8 cellular contexts compared by ENCODE assay signal in the genomic region with DNA sequence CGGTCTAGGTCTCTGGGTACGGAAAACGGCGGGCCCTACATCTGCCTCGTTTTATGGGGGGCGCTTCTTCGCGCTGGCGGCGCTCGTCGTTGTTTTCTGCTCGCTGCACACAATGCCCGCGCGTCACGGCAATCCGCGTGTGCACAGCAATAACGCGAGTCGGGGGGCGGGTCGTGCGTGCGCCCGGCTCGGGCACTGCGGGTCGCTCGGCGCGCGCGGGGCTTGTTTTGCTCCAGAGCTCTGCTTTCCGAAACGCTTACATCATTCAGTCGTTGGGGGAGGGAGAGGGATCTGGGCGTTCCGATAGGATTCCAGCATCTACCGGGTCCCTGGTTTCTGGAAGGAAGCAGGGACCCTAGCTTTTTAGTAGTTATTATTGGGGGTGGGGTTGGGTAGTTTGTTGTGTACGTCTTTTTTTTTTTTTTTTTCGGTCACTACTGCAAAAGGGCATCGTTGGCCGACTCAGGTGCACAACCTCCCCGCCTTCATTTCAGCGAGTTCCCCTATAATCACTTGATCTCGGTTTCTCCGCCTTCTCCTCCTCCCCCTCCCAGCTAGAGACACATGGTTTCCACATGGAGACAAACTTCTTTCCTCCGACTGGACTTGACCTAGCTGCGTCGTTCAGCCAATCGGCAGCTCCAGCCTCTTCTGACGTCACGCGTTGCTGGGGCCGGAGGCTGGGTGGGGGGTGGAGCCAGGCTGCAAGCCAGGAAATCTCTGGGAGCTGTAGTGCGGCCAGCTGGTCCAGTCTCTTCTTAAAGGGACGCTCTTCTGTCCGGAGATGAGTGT. TPM values are rescaled to one million over a fixed set of nuclear protein-coding genes. Genes with fewer than 3 reads are reported as not detected.
A peak's percentile ranks its signal among the peaks of the same experiment; 100 is the strongest.
DNase-seq lines count a peak whose midpoint lies in the region; ATAC-seq lines count a peak whose summit lies in the region.

No MANE protein-coding gene starts in this region.

- H3K36me3 Mint-ChIP-seq in activated CD4-positive, alpha-beta T cell treated with anti-CD3 and anti-CD28 coated beads, Interleukin-2, amount 10 ng/mL, durations not matched to agents 7 days and 5 days (ENCODE audit: low read depth): peaks cover 8% of the 10 kb centered on the region

- H3K9ac ChIP-seq in BLaER1: peak overlapping the region; percentile 90

- no peaks in the 10 kb centered on the region for H3K9me3 ChIP-seq in BLaER1

- POLR2A ChIA-PET in activated CD4-positive, alpha-beta T cell treated with anti-CD3 and anti-CD28 coated beads, Interleukin-2, amount 10 ng/mL, durations not matched to agents 7 days and 5 days (lab: Charles Lee): interaction anchor here (0.6 kb wide), 1 partner anchor 59 kb away, joined by 3 read pairs; no protein-coding TSS in a partner anchor

- H3K27me3 ChIP-seq in BLaER1 (no peaks in the 10 kb centered on the region), layer of hippocampus (ENCODE audit: control insufficient read depth, insufficient read depth, low read length) (no peaks in the 10 kb centered on the region)

- ATAC-seq in GM19395 (IDR thresholded peaks at IDR 0.05; ENCODE audit: unreplicated experiment) (peak; percentile 71), HG03521 (IDR thresholded peaks at IDR 0.05; ENCODE audit: unreplicated experiment) (peak; percentile 71)

- peak; percentile 95 for DNase-seq in NCI-H69 (lab: John Stamatoyannopoulos, UW)
- DNase-seq in activated CD4-positive, alpha-beta T cell treated with anti-CD3 and anti-CD28 coated beads, Interleukin-2, amount 10 ng/mL, durations not matched to agents 7 days and 5 days: peak; percentile 93
- DNase-seq in cortex of kidney (lab: John Stamatoyannopoulos, UW): peak; percentile 80
- DNase-seq in stimulated activated CD4-positive, alpha-beta T cell treated with anti-CD3 and anti-CD28 coated beads, Interleukin-1b, Interleukin-23, amount 100 ng/mL, for 1 hour (ENCODE audit: low read depth in 2 of 2): peak; percentile 72 to 84

- H3K27ac Mint-ChIP-seq in activated CD4-positive, alpha-beta T cell treated with anti-CD3 and anti-CD28 coated beads, Interleukin-2, amount 10 ng/mL, durations not matched to agents 7 days and 5 days: peak overlapping the region; percentile 94

- H3K4me1 ChIP-seq in BLaER1: peaks cover 55% of the 10 kb centered on the region

- no peaks in the 10 kb centered on the region for H3K36me3 ChIP-seq in BLaER1

- H3K27ac ChIP-seq in BLaER1 (peak overlapping the region; percentile 91), layer of hippocampus (ENCODE audit: low read depth, low read length) (peak overlapping the region; percentile 98)

- H3K4me3 Mint-ChIP-seq in activated CD4-positive, alpha-beta T cell treated with anti-CD3 and anti-CD28 coated beads, Interleukin-2, amount 10 ng/mL, durations not matched to agents 7 days and 5 days: peak overlapping the region; percentile 95

- peaks cover 42% of the 10 kb centered on the region for H4K20me1 ChIP-seq in BLaER1

- peak overlapping the region; percentile 81 for H3K4me3 ChIP-seq in BLaER1

- H3K4me2 ChIP-seq in BLaER1: peak overlapping the region; percentile 96

- peaks cover 11% of the 10 kb centered on the region for H3K27me3 Mint-ChIP-seq in activated CD4-positive, alpha-beta T cell treated with anti-CD3 and anti-CD28 coated beads, Interleukin-2, amount 10 ng/mL, durations not matched to agents 7 days and 5 days

- CTCF ChIA-PET in activated CD4-positive, alpha-beta T cell treated with anti-CD3 and anti-CD28 coated beads, Interleukin-2, amount 10 ng/mL, durations not matched to agents 7 days and 5 days (lab: Charles Lee): interaction anchor here (0.6 to 9.1 kb wide), 13 partner anchors 11 to 210 kb away, joined by 3 to 109 read pairs (median 3); no protein-coding TSS in a partner anchor

- no peaks in the 10 kb centered on the region for H3K9me3 Mint-ChIP-seq in activated CD4-positive, alpha-beta T cell treated with anti-CD3 and anti-CD28 coated beads, Interleukin-2, amount 10 ng/mL, durations not matched to agents 7 days and 5 days

- peaks cover 69% of the 10 kb centered on the region for H3K4me1 Mint-ChIP-seq in activated CD4-positive, alpha-beta T cell treated with anti-CD3 and anti-CD28 coated beads, Interleukin-2, amount 10 ng/mL, durations not matched to agents 7 days and 5 days

RNA-seq across cellular contexts. Expression of a gene that starts 3.5 kb away (rescaled TPM):
- total RNA-seq in activated CD4-positive, alpha-beta T cell treated with anti-CD3 and anti-CD28 coated beads, Interleukin-2, amount 10 ng/mL, durations not matched to agents 7 days and 5 days: 10 to 100 TPM; 16.2 to 19.8 TPM

Comparison
In these comparisons a context has a peak if more than half of its experiments do, and no peak if none do; other contexts are left out.
1. Peak in every context shown above with its lines: DNase-seq, ATAC-seq, H3K4me3 ChIP-seq and H3K27ac ChIP-seq.